Comparison of ENCODE assay signal across 8 cellular contexts in the genomic region with DNA sequence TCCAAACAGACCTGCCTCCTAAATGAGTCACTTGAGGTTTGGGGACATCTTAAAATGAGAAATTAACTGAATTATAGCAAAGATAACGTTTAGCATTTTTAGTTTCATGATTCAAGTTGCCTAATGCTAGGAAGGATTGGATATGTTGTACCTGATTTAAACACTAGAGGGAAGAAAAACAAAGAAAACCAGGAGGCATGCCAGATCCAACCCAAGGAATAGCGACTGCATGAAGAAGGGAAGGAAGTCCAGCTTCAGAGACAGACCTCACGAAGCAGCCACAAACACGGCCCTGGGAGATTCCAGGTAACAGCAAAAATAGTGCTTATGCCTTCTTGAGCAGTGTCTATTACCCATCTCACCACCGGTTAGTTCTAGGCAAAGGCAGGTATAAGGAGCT.
A peak's percentile ranks its signal among the peaks of the same experiment; 100 is the strongest.
DNase-seq lines count a peak whose midpoint lies in the region; ATAC-seq and TF ChIP-seq lines count a peak whose summit lies in the region.
"Had no signal": no experiment of that assay in that cellular context is flagged by ENCODE, and none has a peak within 500 bp of the region (broad histone marks: within the 10 kb centered on the region; RNA-seq: fewer than 3 reads in every experiment).

No MANE protein-coding gene starts in this region.

- H3K9me3 ChIP-seq in Panc1 (ENCODE audit: control insufficient read depth, insufficient read depth, low read depth, low read length): no peaks in the 10 kb centered on the region

- in situ Hi-C loops in Panc1 (cut with HindIII; ENCODE audit: low pct_unique_long_range_greater_than_20kb, low sequenced_read_pairs): no loop called here

- TF ChIP-seq CTCF in Panc1 (IDR thresholded peaks at IDR 0.05) (peak; percentile 53), foreskin keratinocyte (conservative IDR thresholded peaks at IDR 0.05) (peak; percentile 74)

- no TSS peak for BruUV-seq in Panc1 (replicated peaks; lab: Mats Ljungman, UMichigan)

- CTCF ChIA-PET in Panc1 (lab: Charles Lee): no interaction called here

- DNase-seq in H4 (ENCODE audit: low spot score): peak; percentile 60
- DNase-seq in Panc1 (ENCODE audit: low read depth, low spot score): no peak
- peak in 1 of 2 donors; percentile 58 for DNase-seq in foreskin keratinocyte
- no peak for DNase-seq in sciatic nerve (ENCODE audit: low spot score)
- DNase-seq in activated CD4-positive, alpha-beta T cell treated with anti-CD3 and anti-CD28 coated beads, Interleukin-2, amount 50 U/mL, for 1 hour: no peak
- DNase-seq: WERI-Rb-1 had no signal

- H3K27ac ChIP-seq in Panc1 (ENCODE audit: low read length) (no peak overlapping the region), foreskin keratinocyte (no peak overlapping the region)
- H3K27ac ChIP-seq: WERI-Rb-1 had no signal

- POLR2A ChIA-PET in Panc1 (lab: Charles Lee): no interaction called here

- H3K27me3 ChIP-seq in Panc1 (ENCODE audit: control insufficient read depth, insufficient read depth, low read length) (no peaks in the 10 kb centered on the region), foreskin keratinocyte (no peaks in the 10 kb centered on the region)

- no peak overlapping the region for H3K4me3 ChIP-seq in Panc1 (ENCODE audit: low read depth in 2 of 2, low read length in 2 of 2)

- no peaks in the 10 kb centered on the region for H3K36me3 ChIP-seq in Panc1 (ENCODE audit: control insufficient read depth, insufficient read depth, low read length)
- H3K36me3 ChIP-seq: WERI-Rb-1 had no signal

- H3K4me1 ChIP-seq in Panc1 (ENCODE audit: control insufficient read depth, insufficient read depth, low read length): no peaks in the 10 kb centered on the region
- no peaks in the 10 kb centered on the region for H3K4me1 ChIP-seq in foreskin keratinocyte

- ATAC-seq in Panc1 (0 out of 2 replicates have a peak, but pooled peaks have one; percentile 62), foreskin keratinocyte (peak; percentile 90), sciatic nerve (peak; percentile 86), HG03025 (IDR thresholded peaks at IDR 0.05; ENCODE audit: low FRiP score, unreplicated experiment) (no peak), HG02973 (IDR thresholded peaks at IDR 0.05; ENCODE audit: unreplicated experiment) (no peak)

- intact Hi-C loops in Panc1 (cut with micrococcal nuclease; ENCODE audit: unreplicated experiment): no loop called here
- intact Hi-C loops in sciatic nerve (cut with DNase I): no loop called here

Comparison
In these comparisons a context has a peak if more than half of its experiments do, and no peak if none do; other contexts are left out.
1. ATAC-seq: peak in Panc1 (single experiment), foreskin keratinocyte (single experiment) and sciatic nerve (single experiment); none in HG03025 (single experiment) and HG02973 (single experiment).